ENCODE assay signal across 10 cellular contexts in the genomic region with DNA sequence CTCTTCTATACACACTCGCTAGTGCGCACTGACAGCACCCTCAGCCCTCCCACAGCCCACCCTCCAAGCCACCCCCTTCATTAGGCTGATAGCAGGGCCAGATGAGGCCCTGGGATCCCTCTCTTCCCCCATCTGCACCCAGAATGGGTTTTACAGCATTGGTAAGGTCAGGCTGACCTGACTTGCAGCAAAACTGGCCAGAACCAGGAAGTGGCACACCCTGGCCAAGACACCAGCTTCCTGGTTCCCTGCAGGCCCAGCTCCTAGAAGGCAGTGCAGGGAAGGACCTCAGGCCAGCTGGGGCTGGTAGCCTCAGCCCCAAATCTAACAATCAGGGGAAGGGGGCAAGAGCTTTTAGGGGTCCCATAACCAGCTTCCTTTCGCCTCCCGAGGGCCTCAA. TPM values are rescaled to one million over a fixed set of nuclear protein-coding genes. Genes with fewer than 3 reads are reported as not detected.
DNase-seq lines count a peak whose midpoint lies in the region; ATAC-seq, FAIRE-seq and TF ChIP-seq lines count a peak whose summit lies in the region.
"Had no signal": no experiment of that assay in that cellular context is flagged by ENCODE, and none has a peak within 500 bp of the region (broad histone marks: within the 10 kb centered on the region; RNA-seq: fewer than 3 reads in every experiment).

No MANE protein-coding gene starts in this region.

- H3K9ac ChIP-seq in K562 (ENCODE audit: insufficient read depth in 1 of 2, low read depth in 2 of 2, low read length in 2 of 2) (no peak overlapping the region), mesendoderm (ENCODE audit: low read length) (no peak overlapping the region)

- intact Hi-C loops in K562 (cut with micrococcal nuclease): loop anchor here (10.0 kb wide), 1 partner anchor 215 kb away; no protein-coding TSS in a partner anchor

- H3K4ac ChIP-seq in mesendoderm (ENCODE audit: low read depth, low read length): peak overlapping the region; percentile 81

- POLR2A ChIA-PET in K562 (lab: Yijun Ruan, JAX): no interaction called here

- WGBS in K562 (ENCODE audit: insufficient coverage, low coverage, missing lambda C conversion rate): 34% methylated on average over 4 of the region's 4 CpGs
- WGBS in mesendoderm (ENCODE audit: extremely low coverage, insufficient coverage, low lambda C conversion rate): no CpG with 5 or more reads among the region's 4 CpGs

- ATAC-seq in K562: no peak

- no peak for TF ChIP-seq EP300 in K562 (IDR thresholded peaks at IDR 0.05; ENCODE audit: low read length)

- H3K56ac ChIP-seq in mesendoderm (ENCODE audit: low read length): peak overlapping the region; percentile 40

- peaks cover 2 to 57% of the 10 kb centered on the region in 2 experiments; a peak in 4 of 5 replicates for H3K27me3 ChIP-seq in K562 (ENCODE audit: control insufficient read depth in 2 of 2, insufficient read depth in 2 of 2, low read length in 2 of 2)
- no peaks in the 10 kb centered on the region for H3K27me3 ChIP-seq in mesendoderm (ENCODE audit: insufficient read depth, low read length, poor library complexity)

- peaks cover 5% of the 10 kb centered on the region; the same call in 1 of the 2 replicates for H4K20me1 ChIP-seq in K562 (replicated peaks; ENCODE audit: control insufficient read depth, insufficient read depth, low read length)

- H2BK120ac ChIP-seq in mesendoderm (ENCODE audit: low read depth, low read length): no peak overlapping the region

- FAIRE-seq in K562 (lab: Jason Lieb, UNC) (no peak), urothelium cell line (lab: Jason Lieb, UNC) (peak; percentile 17)
- FAIRE-seq: frontal cortex had no signal

- no peak overlapping the region for H2BK15ac ChIP-seq in mesendoderm (replicated peaks; ENCODE audit: low read depth)

- no peak for TF ChIP-seq CTCF in K562 (IDR thresholded peaks at IDR 0.05 in 2 of 3, conservative IDR thresholded peaks at IDR 0.05 in 1 of 3; ENCODE audit: insufficient read depth in 2 of 3, low read depth in 1 of 3, low read length in 3 of 3)

- H3K4me2 ChIP-seq in K562 (ENCODE audit: insufficient read depth, low read length) (no peak overlapping the region), mesendoderm (ENCODE audit: low read length) (no peak overlapping the region)

- no TSS peak for BruUV-seq in K562 (replicated peaks; lab: Mats Ljungman, UMichigan)

- H3K36me3 ChIP-seq in K562 (ENCODE audit: control insufficient read depth, insufficient read depth, low read length) (no peaks in the 10 kb centered on the region), mesendoderm (ENCODE audit: control insufficient read depth, insufficient read depth, low read length) (no peaks in the 10 kb centered on the region)

- peaks cover 0 to 8% of the 10 kb centered on the region in 2 experiments; a peak in 2 of 5 replicates for H3K4me1 ChIP-seq in K562 (replicated peaks in 1 of 2; ENCODE audit: control insufficient read depth in 2 of 2, insufficient read depth in 2 of 2, low read length in 2 of 2)
- peaks cover 5% of the 10 kb centered on the region for H3K4me1 ChIP-seq in mesendoderm (ENCODE audit: control insufficient read depth, low read depth, low read length)

- CTCF ChIA-PET in K562 (lab: Yijun Ruan, JAX; ENCODE audit: low intra/inter-chr PET ratio): no interaction called here

- H2AK5ac ChIP-seq in mesendoderm (ENCODE audit: low read length): no peak overlapping the region

- no peak overlapping the region for H4K5ac ChIP-seq in mesendoderm (ENCODE audit: low read length)

- no peak for TF ChIP-seq RAD21 in K562 (CRISPR knock-in tag; conservative IDR thresholded peaks at IDR 0.05 in 1 of 2, IDR thresholded peaks at IDR 0.05 in 1 of 2)

- peak overlapping the region; percentile 53 for H3K27ac Mint-ChIP-seq in T-helper 2 cell treated with Interferon-gamma antibody and Interleukin-4, amounts not matched to agents 5 μg/mL and 100 μg/mL, for 36 hours

- no peak overlapping the region for H3K4me3 Mint-ChIP-seq in T-helper 2 cell treated with Interferon-gamma antibody and Interleukin-4, amounts not matched to agents 5 μg/mL and 100 μg/mL, for 36 hours

- H3K79me2 ChIP-seq in K562 (ENCODE audit: control insufficient read depth, insufficient read depth, low read length): no peaks in the 10 kb centered on the region
- H3K79me2 ChIP-seq in mesendoderm (ENCODE audit: control insufficient read depth, insufficient read depth, low read length): no peaks in the 10 kb centered on the region

- H3K27me3 Mint-ChIP-seq in T-helper 2 cell treated with Interferon-gamma antibody and Interleukin-4, amounts not matched to agents 5 μg/mL and 100 μg/mL, for 36 hours (ENCODE audit: low read depth): no peaks in the 10 kb centered on the region

- in situ Hi-C loops in K562 (cut with MboI): no loop called here

- H3K9me3 Mint-ChIP-seq in T-helper 2 cell treated with Interferon-gamma antibody and Interleukin-4, amounts not matched to agents 5 μg/mL and 100 μg/mL, for 36 hours: no peaks in the 10 kb centered on the region

- H4K8ac ChIP-seq in mesendoderm (ENCODE audit: low read depth, low read length): no peak overlapping the region

- no peaks in the 10 kb centered on the region for H3K36me3 Mint-ChIP-seq in T-helper 2 cell treated with Interferon-gamma antibody and Interleukin-4, amounts not matched to agents 5 μg/mL and 100 μg/mL, for 36 hours (ENCODE audit: low read depth)

- H3K9me1 ChIP-seq in K562 (ENCODE audit: control insufficient read depth, insufficient read depth, low read length): no peaks in the 10 kb centered on the region

- no peak overlapping the region for H2BK5ac ChIP-seq in mesendoderm (ENCODE audit: low read length)

- no peak for DNase-seq in T-helper 2 cell treated with Interferon-gamma antibody and Interleukin-4, amounts not matched to agents 5 μg/mL and 100 μg/mL, for 36 hours (ENCODE audit: low spot score)
- DNase-seq in T-helper 2 cell (no peak), K562 (ENCODE audit: extremely low read depth in 1 of 4, low spot score in 3 of 4) (no peak), mesendoderm (no peak), urothelium cell line (ENCODE audit: low spot score) (no peak), NCI-H748 treated with DMSO at 0.1 percent for 48 hours (lab: John Stamatoyannopoulos, UW) (no peak), HK-2 (ENCODE audit: unreplicated experiment) (no peak)
- no peak for DNase-seq in NK-92 treated with Interleukin-12 subunit alpha and Interleukin-12 subunit beta, amount 100 ng/mL, for 24 hours (lab: John Stamatoyannopoulos, UW)
- DNase-seq: NCI-H1436 treated with DMSO at 0.1 percent for 48 hours had no signal

- H3K23ac ChIP-seq in mesendoderm (ENCODE audit: low read length): no peak overlapping the region

- H3K9me3 ChIP-seq in K562 (replicated peaks; ENCODE audit: control insufficient read depth, insufficient read depth, low read depth, low read length): no peaks in the 10 kb centered on the region

- H3K4me3 ChIP-seq in K562 (no peak overlapping the region), mesendoderm (ENCODE audit: low read length) (no peak overlapping the region)

- H3K18ac ChIP-seq in mesendoderm (ENCODE audit: low read length): peak overlapping the region; percentile 17

- H3K4me1 Mint-ChIP-seq in T-helper 2 cell treated with Interferon-gamma antibody and Interleukin-4, amounts not matched to agents 5 μg/mL and 100 μg/mL, for 36 hours (ENCODE audit: low read depth): peaks cover 23% of the 10 kb centered on the region

- H3K27ac ChIP-seq in K562 (ENCODE audit: extremely low read depth, low read depth, low read length): no peak overlapping the region
- H3K27ac ChIP-seq in mesendoderm (ENCODE audit: low read depth, low read length): no peak overlapping the region

- no peak overlapping the region for H2AFZ ChIP-seq in K562 (ENCODE audit: low read depth, low read length)

- no peaks in the 10 kb centered on the region for H3K79me1 ChIP-seq in mesendoderm (ENCODE audit: low read length)

- no peak for TF ChIP-seq POLR2A in K562 (conservative IDR thresholded peaks at IDR 0.05)

RNA-seq across cellular contexts. Expression of a gene that starts 50.0 kb away (rescaled TPM):
- 21.2 and 27.1 TPM in 2 replicates for total RNA-seq in K562 (2011; cell fraction: chromatin; rRNA removed; ENCODE audit: low replicate concordance)
- 25.8 and 32.0 TPM in 2 replicates for total RNA-seq in K562 (2011; cell fraction: nucleolus; rRNA removed)
- 25.9 and 39.0 TPM in 2 replicates for total RNA-seq in K562 (2011; cell fraction: nucleoplasm; rRNA removed)
- total RNA-seq in K562 (2014; rRNA removed): 59.1 and 83.0 TPM in 2 replicates
- total RNA-seq in K562 (2014; rRNA removed; fragmentation: Illumina TruSeq; extraction: Trizol): 109 and 125 TPM in 2 replicates
- 98.8 and 100.0 TPM in 2 replicates for total RNA-seq in K562 (2015; rRNA removed; fragmentation: Illumina TruSeq; extraction: Trizol)
- 91.4 and 96.4 TPM in 2 replicates for total RNA-seq in K562 (2021)
- polyA plus RNA-seq in K562 (2011; rRNA removed): 63.6 and 79.0 TPM in 2 replicates
- 45.9 and 48.1 TPM in 2 replicates for polyA plus RNA-seq in K562 (2011; cell fraction: cytosol; rRNA removed)
- 25.2 and 27.4 TPM in 2 replicates for polyA plus RNA-seq in K562 (2011; cell fraction: nucleus; rRNA removed)
- 77.9 and 112 TPM in 2 replicates for polyA plus RNA-seq in K562 (2012)
- polyA plus RNA-seq in K562 (2014; fragmentation: Illumina TruSeq; extraction: Trizol): 92.9 and 114 TPM in 2 replicates
- polyA plus RNA-seq in K562 (2014; fragmentation: Nextera tagmentation; extraction: Ambion mirVana): 100 to 1,000 TPM; 233 to 298 TPM
- polyA plus RNA-seq in K562 (2014; rRNA removed): 105 and 127 TPM in 2 replicates
- 31.4 and 34.5 TPM in 2 replicates for polyA minus RNA-seq in K562 (2011; rRNA and poly(A)+ RNA removed)
- polyA minus RNA-seq in K562 (2011; cell fraction: cytosol; rRNA and poly(A)+ RNA removed): 10.7 and 18.7 TPM in 2 replicates
- 17.2 and 32.8 TPM in 2 replicates for polyA minus RNA-seq in K562 (2011; cell fraction: nucleus; rRNA and poly(A)+ RNA removed)
- 33.9 TPM for polyA plus RNA-seq in mesendoderm (2013, experiment 1 of 2)
- polyA plus RNA-seq in mesendoderm (2013, experiment 2 of 2): 35.9 TPM

RNA-seq across cellular contexts. Expression of a gene that starts 55.4 kb away (rescaled TPM):
- total RNA-seq in K562 (2011; cell fraction: chromatin; rRNA removed; ENCODE audit: low replicate concordance): 3.9 and 5.6 TPM in 2 replicates
- total RNA-seq in K562 (2011; cell fraction: nucleolus; rRNA removed): 3.2 and 5.3 TPM in 2 replicates
- total RNA-seq in K562 (2011; cell fraction: nucleoplasm; rRNA removed): 2.2 and 2.3 TPM in 2 replicates
- 0.33 and 1.5 TPM in 2 replicates for total RNA-seq in K562 (2014; rRNA removed)
- 0.64 and 0.65 TPM in 2 replicates for total RNA-seq in K562 (2014; rRNA removed; fragmentation: Illumina TruSeq; extraction: Trizol)
- total RNA-seq in K562 (2015; rRNA removed; fragmentation: Illumina TruSeq; extraction: Trizol): 0.62 and 0.94 TPM in 2 replicates
- total RNA-seq in K562 (2021): 1.0 and 2.5 TPM in 2 replicates
- 1.7 and 2.0 TPM in 2 replicates for polyA plus RNA-seq in K562 (2011; rRNA removed)
- 1.6 and 1.8 TPM in 2 replicates for polyA plus RNA-seq in K562 (2011; cell fraction: cytosol; rRNA removed)
- polyA plus RNA-seq in K562 (2011; cell fraction: nucleus; rRNA removed): 4.7 and 9.4 TPM in 2 replicates
- polyA plus RNA-seq in K562 (2012): 0.42 and 2.3 TPM in 2 replicates
- polyA plus RNA-seq in K562 (2014; fragmentation: Illumina TruSeq; extraction: Trizol): 1.5 and 1.7 TPM in 2 replicates
- under 1 TPM in 1 of 2 experiments, not detected in 1; 0.20 TPM for polyA plus RNA-seq in K562 (2014; fragmentation: Nextera tagmentation; extraction: Ambion mirVana)
- polyA plus RNA-seq in K562 (2014; rRNA removed): 2.5 and 4.1 TPM in 2 replicates
- 0.75 and 1.4 TPM in 2 replicates for polyA minus RNA-seq in K562 (2011; rRNA and poly(A)+ RNA removed)
- 1.5 and 2.1 TPM in 2 replicates for polyA minus RNA-seq in K562 (2011; cell fraction: cytosol; rRNA and poly(A)+ RNA removed)
- 1.6 and 1.7 TPM in 2 replicates for polyA minus RNA-seq in K562 (2011; cell fraction: nucleus; rRNA and poly(A)+ RNA removed)
- 7.0 TPM for polyA plus RNA-seq in mesendoderm (2013, experiment 1 of 2)
- polyA plus RNA-seq in mesendoderm (2013, experiment 2 of 2): 7.6 TPM
